ENCODE assay signal across 24 cellular contexts in genomic region chr1:188022661-188023060, GRCh38.
DNase-seq lines count a peak whose midpoint lies in the region; FAIRE-seq and TF ChIP-seq lines count a peak whose summit lies in the region.
"Had no signal": no experiment of that assay in that cellular context is flagged by ENCODE, and none has a peak within 500 bp of the region (broad histone marks: within the 10 kb centered on the region; RNA-seq: fewer than 3 reads in every experiment).

No MANE protein-coding gene starts in this region.

- no peak overlapping the region for H3K4me3 Mint-ChIP-seq in mesothelial cell of epicardium
- H3K4me3 Mint-ChIP-seq: H9, HFFc6, IgD-negative memory B cell had no signal

- TF ChIP-seq CTCF in fibroblast of lung (conservative IDR thresholded peaks at IDR 0.05 in 1 of 2, IDR thresholded peaks at IDR 0.05 in 1 of 2; ENCODE audit: low read depth in 1 of 2, low read length in 2 of 2), result no peak
- no peak for TF ChIP-seq CTCF in mesothelial cell of epicardium (IDR thresholded peaks at IDR 0.05; ENCODE audit: unreplicated experiment)

- no peaks in the 10 kb centered on the region for H3K4me1 Mint-ChIP-seq in mesothelial cell of epicardium
- H3K4me1 Mint-ChIP-seq: CD4-positive, alpha-beta memory T cell; H9; IgD-negative memory B cell had no signal

- H3K27ac ChIP-seq in fibroblast of lung (ENCODE audit: insufficient read depth, low read length), result no peak overlapping the region
- H3K27ac ChIP-seq: BLaER1, KMS-11, RWPE1 had no signal

- no peaks in the 10 kb centered on the region for H3K9me3 ChIP-seq in fibroblast of lung (ENCODE audit: control insufficient read depth, insufficient read depth, low read depth, low read length)
- H3K9me3 ChIP-seq: Caco-2 had no signal

- no peak overlapping the region for H3K27ac Mint-ChIP-seq in mesothelial cell of epicardium
- H3K27ac Mint-ChIP-seq: CD4-positive, alpha-beta memory T cell; H9; HFFc6; IgD-negative memory B cell had no signal

- H3K36me3 Mint-ChIP-seq in mesothelial cell of epicardium, result no peaks in the 10 kb centered on the region
- H3K36me3 Mint-ChIP-seq: CD4-positive, alpha-beta memory T cell; IgD-negative memory B cell had no signal

- H3K79me2 ChIP-seq in fibroblast of lung (ENCODE audit: control insufficient read depth, insufficient read depth, low read length), result no peaks in the 10 kb centered on the region

- no peak overlapping the region for H2AFZ ChIP-seq in fibroblast of lung (ENCODE audit: low read length)

- no peaks in the 10 kb centered on the region for H3K4me1 ChIP-seq in fibroblast of lung (ENCODE audit: control insufficient read depth, extremely low read depth, insufficient read depth, low read length)
- H3K4me1 ChIP-seq: BLaER1, Caco-2 had no signal

- H3K4me3 ChIP-seq in fibroblast of lung (replicated peaks in 1 of 4; ENCODE audit: control extremely low read depth in 1 of 4, insufficient read depth in 1 of 4, low read depth in 3 of 4, low read length in 4 of 4), result no peak overlapping the region
- H3K4me3 ChIP-seq: BLaER1 had no signal

- DNase-seq in ELR (ENCODE audit: low read depth), result peak; percentile 37
- DNase-seq in RCC 7860 (ENCODE audit: low spot score), result peak; percentile 23
- DNase-seq in fibroblast of lung (ENCODE audit: low read depth in 2 of 2), result peak; percentile 19 to 60
- DNase-seq in mesothelial cell of epicardium (ENCODE audit: low spot score in 2 of 2, unreplicated experiment in 2 of 2), result no peak
- DNase-seq in GDM1 (lab: John Stamatoyannopoulos, UW), result no peak
- DNase-seq in nucleus accumbens (lab: John Stamatoyannopoulos, UW), result no peak
- DNase-seq in stimulated activated naive CD4-positive, alpha-beta T cell treated with Interleukin-2 at 50 U/mL for 16 hours (lab: John Stamatoyannopoulos, UW), result no peak
- DNase-seq: Caco-2; CD4-positive, alpha-beta memory T cell; H9; NCI-H1092; NCI-H1417 treated with DMSO at 0.1 percent for 48 hours; NCI-H1694 treated with DMSO at 0.1 percent for 48 hours; NCI-H2081; NCI-H2227 treated with DMSO at 0.1 percent for 48 hours; NCI-H526 treated with DMSO at 0.1 percent for 48 hours; SHP77 had no signal

- no peak overlapping the region for H3K9ac ChIP-seq in fibroblast of lung (ENCODE audit: insufficient read depth, low read length)
- H3K9ac ChIP-seq: BLaER1, KMS-11 had no signal

- no peak for FAIRE-seq in RCC 7860 (lab: Jason Lieb, UNC)
- FAIRE-seq: A204.1, GM18507 had no signal

- H3K36me3 ChIP-seq in fibroblast of lung (ENCODE audit: control insufficient read depth, insufficient read depth, low read length), result no peaks in the 10 kb centered on the region

- peaks cover 6% of the 10 kb centered on the region for H3K9me3 Mint-ChIP-seq in mesothelial cell of epicardium
- H3K9me3 Mint-ChIP-seq: H9, HFFc6 had no signal

- no peaks in the 10 kb centered on the region for H3K27me3 ChIP-seq in fibroblast of lung (ENCODE audit: control insufficient read depth, insufficient read depth, low read length)
- H3K27me3 ChIP-seq: BLaER1 had no signal

- H3K4me2 ChIP-seq in fibroblast of lung (ENCODE audit: extremely low read depth, insufficient read depth, low read length), result no peak overlapping the region
- H3K4me2 ChIP-seq: BLaER1, KMS-11 had no signal

- H4K20me1 ChIP-seq in fibroblast of lung (ENCODE audit: control insufficient read depth, extremely low read depth, insufficient read depth, low read length), result no peaks in the 10 kb centered on the region
- H4K20me1 ChIP-seq: BLaER1 had no signal

- no peaks in the 10 kb centered on the region for H3K27me3 Mint-ChIP-seq in mesothelial cell of epicardium (ENCODE audit: low read depth)
- H3K27me3 Mint-ChIP-seq: CD4-positive, alpha-beta memory T cell; IgD-negative memory B cell had no signal

Comparison
In these comparisons a context has a peak if more than half of its experiments do, and no peak if none do; other contexts are left out.
1. DNase-seq: peak in ELR (single experiment), RCC 7860 (single experiment) and fibroblast of lung (2 of 2); none in mesothelial cell of epicardium (0 of 2), GDM1 (single experiment), nucleus accumbens (0 of 56) and stimulated activated naive CD4-positive, alpha-beta T cell treated with Interleukin-2 at 50 U/mL for 16 hours (single experiment).